In genomic region chr3:131282967-131283366, GRCh38 we compare ENCODE assay signal across 28 cellular contexts.
"Had no signal": no experiment of that assay in that cellular context is flagged by ENCODE, and none has a peak within 500 bp of the region (broad histone marks: within the 10 kb centered on the region; RNA-seq: fewer than 3 reads in every experiment).

No MANE protein-coding gene starts in this region.

- DNase-seq: naive thymus-derived CD4-positive, alpha-beta T cell; natural killer cell; occipital lobe; ovary; right cardiac atrium; right lobe of liver; sigmoid colon; spleen; stimulated activated CD4-positive, alpha-beta T cell treated with anti-CD3 and anti-CD28 coated beads, Interleukin-12 subunit alpha, Interleukin-12 subunit beta, amount 100 ng/mL, for 4 hours; stimulated activated CD4-positive, alpha-beta T cell treated with anti-CD3 and anti-CD28 coated beads, Interleukin-1b, Interleukin-23, amount 100 ng/mL, for 48 hours; stimulated activated CD4-positive, alpha-beta T cell treated with anti-CD3 and anti-CD28 coated beads, Interleukin-4, amount 100 ng/mL, for 1 hour; stimulated activated CD4-positive, alpha-beta T cell treated with anti-CD3 and anti-CD28 coated beads, Interleukin-4, amount 100 ng/mL, for 4 hours; stimulated activated CD8-positive, alpha-beta memory T cell treated with anti-CD3 and anti-CD28 coated beads, Interleukin-4, amount 100 ng/mL, for 48 hours; stimulated activated naive CD4-positive, alpha-beta T cell; stimulated activated naive CD8-positive, alpha-beta T cell treated with anti-CD3 and anti-CD28 coated beads, Interleukin-15, amount 100 ng/mL, for 72 hours; stimulated activated naive CD8-positive, alpha-beta T cell treated with anti-CD3 and anti-CD28 coated beads, Interleukin-15, Interleukin-2, amounts not matched to agents 100 U/mL and 50 U/mL, for 24 hours; substantia nigra; testis; tibial artery; transverse colon; upper lobe of right lung; uterus had no signal

- H3K4me2 ChIP-seq: neural progenitor cell, smooth muscle cell had no signal

- H3K4me1 ChIP-seq: neural progenitor cell, prostate gland, right lobe of liver, sigmoid colon, spleen, suprapubic skin, testis, transverse colon, upper lobe of right lung, uterus had no signal

- H3K27ac ChIP-seq: neural progenitor cell, ovary, prostate gland, right lobe of liver, sigmoid colon, skin epidermis, spleen, suprapubic skin, testis, tibial artery, transverse colon, upper lobe of right lung, uterus had no signal

- H3K9ac ChIP-seq: neural progenitor cell had no signal

- H2AFZ ChIP-seq: neural progenitor cell had no signal

- H3K27me3 ChIP-seq: neural progenitor cell, ovary, right lobe of liver, sigmoid colon, spleen, suprapubic skin, testis, tibial artery, transverse colon, upper lobe of right lung, uterus had no signal

- H3K9me3 ChIP-seq: ovary, prostate gland, right lobe of liver, spleen, suprapubic skin, testis, tibial artery, transverse colon, upper lobe of right lung, uterus had no signal

- H3K4me3 ChIP-seq: neural progenitor cell, ovary, prostate gland, right lobe of liver, sigmoid colon, skin epidermis, smooth muscle cell, spleen, suprapubic skin, testis, tibial artery, transverse colon, upper lobe of right lung, uterus had no signal

- H3K36me3 ChIP-seq: neural progenitor cell, ovary, prostate gland, right lobe of liver, sigmoid colon, spleen, suprapubic skin, tibial artery, transverse colon, upper lobe of right lung, uterus had no signal

- ATAC-seq: naive thymus-derived CD4-positive, alpha-beta T cell; natural killer cell; right lobe of liver; stimulated activated memory B cell treated with anti-CD40 and anti-IgM and Interleukin-4, amounts not matched to agents 10 μg/mL and 1 μg/mL and 100 μg/mL, for 72 hours; stimulated activated naive CD8-positive, alpha-beta T cell treated with anti-CD3 and anti-CD28 coated beads, Interleukin-15, amount 100 ng/mL, for 72 hours; stimulated activated naive CD8-positive, alpha-beta T cell treated with anti-CD3 and anti-CD28 coated beads, Interleukin-15, Interleukin-2, amounts not matched to agents 100 U/mL and 50 U/mL, for 24 hours; upper lobe of right lung had no signal
